ENCODE assay signal across 2 cellular contexts in the genomic region with DNA sequence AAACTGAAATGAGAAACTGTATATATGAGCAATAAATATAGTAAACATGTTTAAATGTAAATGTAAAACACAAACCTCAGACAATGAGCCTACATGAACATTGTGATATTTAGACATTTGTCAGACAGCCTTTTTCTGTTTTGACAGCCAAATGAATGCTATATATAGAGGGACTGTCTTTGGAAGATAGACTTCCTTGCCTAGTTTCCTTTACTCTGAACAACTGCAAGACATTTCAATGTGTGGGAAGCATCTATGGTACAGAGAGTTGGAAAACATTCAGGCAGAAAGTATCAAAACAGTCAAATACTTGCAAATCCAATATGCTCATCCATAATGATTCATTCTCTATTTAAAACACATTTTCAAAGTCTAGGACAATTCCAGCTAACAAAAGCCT.
TF ChIP-seq lines count a peak whose summit lies in the region.

No MANE protein-coding gene starts in this region.

TF ChIP-seq in SK-N-SH, 30 proteins besides CTCF, POLR2A, EP300 and RAD21 (continued from another document):
- TF ChIP-seq, protein P1, sequence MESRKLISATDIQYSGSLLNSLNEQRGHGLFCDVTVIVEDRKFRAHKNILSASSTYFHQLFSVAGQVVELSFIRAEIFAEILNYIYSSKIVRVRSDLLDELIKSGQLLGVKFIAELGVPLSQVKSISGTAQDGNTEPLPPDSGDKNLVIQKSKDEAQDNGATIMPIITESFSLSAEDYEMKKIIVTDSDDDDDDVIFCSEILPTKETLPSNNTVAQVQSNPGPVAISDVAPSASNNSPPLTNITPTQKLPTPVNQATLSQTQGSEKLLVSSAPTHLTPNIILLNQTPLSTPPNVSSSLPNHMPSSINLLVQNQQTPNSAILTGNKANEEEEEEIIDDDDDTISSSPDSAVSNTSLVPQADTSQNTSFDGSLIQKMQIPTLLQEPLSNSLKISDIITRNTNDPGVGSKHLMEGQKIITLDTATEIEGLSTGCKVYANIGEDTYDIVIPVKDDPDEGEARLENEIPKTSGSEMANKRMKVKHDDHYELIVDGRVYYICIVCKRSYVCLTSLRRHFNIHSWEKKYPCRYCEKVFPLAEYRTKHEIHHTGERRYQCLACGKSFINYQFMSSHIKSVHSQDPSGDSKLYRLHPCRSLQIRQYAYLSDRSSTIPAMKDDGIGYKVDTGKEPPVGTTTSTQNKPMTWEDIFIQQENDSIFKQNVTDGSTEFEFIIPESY (IDR thresholded peaks at IDR 0.05; ENCODE audit: borderline replicate concordance, low read depth) = no peak
- TF ChIP-seq, protein P2, sequence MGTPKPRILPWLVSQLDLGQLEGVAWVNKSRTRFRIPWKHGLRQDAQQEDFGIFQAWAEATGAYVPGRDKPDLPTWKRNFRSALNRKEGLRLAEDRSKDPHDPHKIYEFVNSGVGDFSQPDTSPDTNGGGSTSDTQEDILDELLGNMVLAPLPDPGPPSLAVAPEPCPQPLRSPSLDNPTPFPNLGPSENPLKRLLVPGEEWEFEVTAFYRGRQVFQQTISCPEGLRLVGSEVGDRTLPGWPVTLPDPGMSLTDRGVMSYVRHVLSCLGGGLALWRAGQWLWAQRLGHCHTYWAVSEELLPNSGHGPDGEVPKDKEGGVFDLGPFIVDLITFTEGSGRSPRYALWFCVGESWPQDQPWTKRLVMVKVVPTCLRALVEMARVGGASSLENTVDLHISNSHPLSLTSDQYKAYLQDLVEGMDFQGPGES (IDR thresholded peaks at IDR 0.05; ENCODE audit: low read depth, low read length) = no peak
- TF ChIP-seq RCOR1 (IDR thresholded peaks at IDR 0.05; ENCODE audit: low read length) = no peak
TF ChIP-seq in SK-N-SH: peak in this region for 0.

TF ChIP-seq in SK-N-SH treated with all-trans-retinoic acid at 6 μM for 48 hours, 23 proteins besides CTCF, POLR2A, EP300 and RAD21 (continued from another document):
- TF ChIP-seq ARNTL (CRISPR knock-in tag; IDR thresholded peaks at IDR 0.05; ENCODE audit: borderline replicate concordance, low read depth) (no peak), GLIS3 (CRISPR knock-in tag; IDR thresholded peaks at IDR 0.05) (no peak), ZC3H10 (CRISPR knock-in tag; IDR thresholded peaks at IDR 0.05) (no peak), ISL1 (CRISPR knock-in tag; IDR thresholded peaks at IDR 0.05) (no peak), SNAI2 (CRISPR knock-in tag; IDR thresholded peaks at IDR 0.05) (no peak), ZFP3 (CRISPR knock-in tag; IDR thresholded peaks at IDR 0.05) (no peak)
- TF ChIP-seq, protein P3, sequence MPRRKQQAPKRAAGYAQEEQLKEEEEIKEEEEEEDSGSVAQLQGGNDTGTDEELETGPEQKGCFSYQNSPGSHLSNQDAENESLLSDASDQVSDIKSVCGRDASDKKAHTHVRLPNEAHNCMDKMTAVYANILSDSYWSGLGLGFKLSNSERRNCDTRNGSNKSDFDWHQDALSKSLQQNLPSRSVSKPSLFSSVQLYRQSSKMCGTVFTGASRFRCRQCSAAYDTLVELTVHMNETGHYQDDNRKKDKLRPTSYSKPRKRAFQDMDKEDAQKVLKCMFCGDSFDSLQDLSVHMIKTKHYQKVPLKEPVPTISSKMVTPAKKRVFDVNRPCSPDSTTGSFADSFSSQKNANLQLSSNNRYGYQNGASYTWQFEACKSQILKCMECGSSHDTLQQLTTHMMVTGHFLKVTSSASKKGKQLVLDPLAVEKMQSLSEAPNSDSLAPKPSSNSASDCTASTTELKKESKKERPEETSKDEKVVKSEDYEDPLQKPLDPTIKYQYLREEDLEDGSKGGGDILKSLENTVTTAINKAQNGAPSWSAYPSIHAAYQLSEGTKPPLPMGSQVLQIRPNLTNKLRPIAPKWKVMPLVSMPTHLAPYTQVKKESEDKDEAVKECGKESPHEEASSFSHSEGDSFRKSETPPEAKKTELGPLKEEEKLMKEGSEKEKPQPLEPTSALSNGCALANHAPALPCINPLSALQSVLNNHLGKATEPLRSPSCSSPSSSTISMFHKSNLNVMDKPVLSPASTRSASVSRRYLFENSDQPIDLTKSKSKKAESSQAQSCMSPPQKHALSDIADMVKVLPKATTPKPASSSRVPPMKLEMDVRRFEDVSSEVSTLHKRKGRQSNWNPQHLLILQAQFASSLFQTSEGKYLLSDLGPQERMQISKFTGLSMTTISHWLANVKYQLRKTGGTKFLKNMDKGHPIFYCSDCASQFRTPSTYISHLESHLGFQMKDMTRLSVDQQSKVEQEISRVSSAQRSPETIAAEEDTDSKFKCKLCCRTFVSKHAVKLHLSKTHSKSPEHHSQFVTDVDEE (CRISPR knock-in tag; IDR thresholded peaks at IDR 0.05) = no peak
- TF ChIP-seq, protein P4, sequence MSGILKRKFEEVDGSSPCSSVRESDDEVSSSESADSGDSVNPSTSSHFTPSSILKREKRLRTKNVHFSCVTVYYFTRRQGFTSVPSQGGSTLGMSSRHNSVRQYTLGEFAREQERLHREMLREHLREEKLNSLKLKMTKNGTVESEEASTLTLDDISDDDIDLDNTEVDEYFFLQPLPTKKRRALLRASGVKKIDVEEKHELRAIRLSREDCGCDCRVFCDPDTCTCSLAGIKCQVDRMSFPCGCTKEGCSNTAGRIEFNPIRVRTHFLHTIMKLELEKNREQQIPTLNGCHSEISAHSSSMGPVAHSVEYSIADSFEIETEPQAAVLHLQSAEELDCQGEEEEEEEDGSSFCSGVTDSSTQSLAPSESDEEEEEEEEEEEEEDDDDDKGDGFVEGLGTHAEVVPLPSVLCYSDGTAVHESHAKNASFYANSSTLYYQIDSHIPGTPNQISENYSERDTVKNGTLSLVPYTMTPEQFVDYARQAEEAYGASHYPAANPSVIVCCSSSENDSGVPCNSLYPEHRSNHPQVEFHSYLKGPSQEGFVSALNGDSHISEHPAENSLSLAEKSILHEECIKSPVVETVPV (CRISPR knock-in tag; IDR thresholded peaks at IDR 0.05) = no peak
